32 cellular contexts compared by ENCODE assay signal in the genomic region with DNA sequence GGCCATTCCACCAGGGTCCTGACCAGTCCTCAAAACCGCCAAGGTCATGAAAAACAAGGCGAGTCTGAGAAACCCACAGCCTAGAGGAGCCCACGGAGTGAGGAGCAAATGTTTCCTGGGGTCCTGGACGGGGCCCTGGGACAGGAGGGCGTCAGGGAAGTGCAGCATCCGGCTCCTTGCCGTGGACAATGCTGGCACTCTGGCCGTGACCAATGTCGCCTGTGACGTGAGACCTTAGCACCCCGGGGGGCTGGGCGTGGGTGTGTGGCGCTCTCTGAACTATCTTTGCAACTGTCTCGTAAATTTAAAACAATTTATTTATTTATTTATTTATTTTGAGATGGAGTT. TPM values are rescaled to one million over a fixed set of nuclear protein-coding genes. Genes with fewer than 3 reads are reported as not detected.
"Had no signal": no experiment of that assay in that cellular context is flagged by ENCODE, and none has a peak within 500 bp of the region (broad histone marks: within the 10 kb centered on the region; RNA-seq: fewer than 3 reads in every experiment).

No MANE protein-coding gene starts in this region.

- ATAC-seq: activated CD4-positive, CD25-positive, alpha-beta regulatory T cell treated with anti-CD3 and anti-CD28 coated beads, Interleukin-2, amount 50 U/mL, for 24 hours; activated CD8-positive, alpha-beta memory T cell treated with anti-CD3 and anti-CD28 coated beads, Interleukin-2, amount 10 ng/mL, durations not matched to agents 7 days and 5 days; activated CD8-positive, alpha-beta T cell treated with anti-CD3 and anti-CD28 coated beads, Interleukin-2, amount 10 ng/mL, durations not matched to agents 7 days and 5 days; activated naive CD8-positive, alpha-beta T cell treated with anti-CD3 and anti-CD28 coated beads, Interleukin-2, amount 50 U/mL, for 24 hours; body of pancreas; gastroesophageal sphincter; heart right ventricle; T-helper 17 cell had no signal

- FAIRE-seq: endometrium, endothelial cell of umbilical vein had no signal

- H3K27ac ChIP-seq: adrenal gland, body of pancreas, colonic mucosa, epithelial cell of prostate, esophagus squamous epithelium, gastroesophageal sphincter, heart right ventricle, WERI-Rb-1 had no signal

- H3K4me3 ChIP-seq: adrenal gland, body of pancreas, colonic mucosa, esophagus squamous epithelium, gastroesophageal sphincter, heart right ventricle had no signal

- H3K27me3 ChIP-seq: body of pancreas, colonic mucosa had no signal

- H3K36me3 ChIP-seq: adrenal gland, colonic mucosa, esophagus squamous epithelium, gastroesophageal sphincter, heart right ventricle, WERI-Rb-1 had no signal

- DNase-seq: activated B cell treated with CpG ODN at 0.5 μM for 24 hours; activated CD4-positive, alpha-beta T cell treated with anti-CD3 and anti-CD28 coated beads for 48 hours; activated CD4-positive, alpha-beta T cell treated with anti-CD3 and anti-CD28 coated beads, Interleukin-2, amount 50 U/mL, for 1 hour; activated CD4-positive, alpha-beta T cell treated with anti-CD3 and anti-CD28 coated beads, Interleukin-2, amount 50 U/mL, for 48 hours; activated CD8-positive, alpha-beta memory T cell treated with anti-CD3 and anti-CD28 coated beads, Interleukin-2, amount 10 ng/mL, durations not matched to agents 7 days and 5 days; activated CD8-positive, alpha-beta memory T cell treated with anti-CD3 and anti-CD28 coated beads, Interleukin-2, amount 50 U/mL, for 4 hours; activated CD8-positive, alpha-beta T cell treated with anti-CD3 and anti-CD28 coated beads, Interleukin-2, amount 10 ng/mL, durations not matched to agents 7 days and 5 days; activated effector memory CD4-positive, alpha-beta T cell treated with anti-CD3 and anti-CD28 coated beads, Interleukin-2, amount 50 U/mL, for 16 hours; activated naive CD4-positive, alpha-beta T cell treated with anti-CD3 and anti-CD28 coated beads for 36 hours; activated naive CD8-positive, alpha-beta T cell treated with anti-CD3 and anti-CD28 coated beads for 36 hours; activated naive CD8-positive, alpha-beta T cell treated with anti-CD3 and anti-CD28 coated beads, Interleukin-2, amount 50 U/mL, for 24 hours; activated T-cell treated with anti-CD3 and anti-CD28 coated beads, Interleukin-2, amount 50 U/mL, for 1 hour; activated T-cell treated with anti-CD3 and anti-CD28 coated beads, Interleukin-2, amount 50 U/mL, for 48 hours; adrenal gland; amygdala; aorta; body of pancreas; caudate nucleus; colonic mucosa; effector CD8-positive, alpha-beta T cell; esophagus squamous epithelium; foreskin melanocyte; heart right ventricle; T-helper 17 cell; T1000; WERI-Rb-1 had no signal

- H3K9me3 ChIP-seq: adrenal gland, body of pancreas, colonic mucosa had no signal

RNA-seq across cellular contexts. Expression of a gene that starts 34.1 kb away (rescaled TPM):
- polyA plus RNA-seq: fibroblast of lung had no signal
